In genomic region chr6:93916716-93917115, GRCh38 we compare ENCODE assay signal across 22 cellular contexts.
"Had no signal": no experiment of that assay in that cellular context is flagged by ENCODE, and none has a peak within 500 bp of the region (broad histone marks: within the 10 kb centered on the region; RNA-seq: fewer than 3 reads in every experiment).

No MANE protein-coding gene starts in this region.

- ATAC-seq: heart left ventricle; left lobe of liver; lower lobe of right lung; natural killer cell; right cardiac atrium; sciatic nerve; stimulated activated effector memory CD8-positive, alpha-beta T cell treated with anti-CD3 and anti-CD28 coated beads, Interleukin-12 subunit alpha, Interleukin-12 subunit beta, amount 100 ng/mL, for 72 hours; upper lobe of right lung had no signal

- H3K36me3 ChIP-seq: heart left ventricle, lower lobe of right lung, ovary, spleen, suprapubic skin, thoracic aorta, tibial artery, upper lobe of right lung had no signal

- H3K27ac ChIP-seq: heart left ventricle, lower lobe of right lung, ovary, skin epidermis, spleen, suprapubic skin, thoracic aorta, tibial artery, upper lobe of right lung had no signal

- H3K27me3 ChIP-seq: heart left ventricle, ovary, spleen, suprapubic skin, tibial artery, upper lobe of right lung had no signal

- H3K4me1 ChIP-seq: heart left ventricle, lower lobe of right lung, spleen, suprapubic skin, tibial artery, upper lobe of right lung had no signal

- H3K4me3 ChIP-seq: heart left ventricle, lower lobe of right lung, ovary, skin epidermis, spleen, suprapubic skin, thoracic aorta, tibial artery, upper lobe of right lung had no signal

- H3K9me3 ChIP-seq: heart left ventricle, lower lobe of right lung, ovary, suprapubic skin, thoracic aorta, tibial artery, upper lobe of right lung had no signal

- DNase-seq: heart left ventricle; islet precursor cell; lower lobe of right lung; mammary epithelial cell; mesenchymal stem cell; naive B cell; natural killer cell; ovary; retina; right cardiac atrium; spleen; stimulated activated CD4-positive, alpha-beta T cell treated with anti-CD3 and anti-CD28 coated beads, Interleukin-4, amount 100 ng/mL, for 24 hours; stimulated activated naive CD4-positive, alpha-beta T cell; tibial artery; trophoblast cell; upper lobe of right lung had no signal
